29 cellular contexts compared by ENCODE assay signal in the genomic region with DNA sequence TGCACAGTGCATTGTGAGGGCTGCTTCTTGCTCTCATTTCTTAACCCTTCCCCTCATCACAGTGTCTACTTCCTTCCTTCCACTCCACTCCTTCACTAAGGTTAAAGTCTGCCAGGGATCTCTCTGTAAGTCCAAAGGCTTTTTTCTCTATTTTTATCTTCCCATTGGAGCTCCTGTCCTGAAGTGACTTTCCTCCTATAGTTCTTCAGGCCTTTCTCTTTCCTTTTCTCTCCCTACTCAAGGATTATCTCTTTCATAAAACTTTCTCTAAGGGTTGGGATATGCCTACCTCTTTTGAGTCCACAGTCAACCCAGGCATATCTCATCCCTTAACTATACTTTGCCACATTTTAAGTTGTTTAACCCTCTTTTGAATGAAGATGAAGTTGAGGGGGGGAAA.
"Had no signal": no experiment of that assay in that cellular context is flagged by ENCODE, and none has a peak within 500 bp of the region (broad histone marks: within the 10 kb centered on the region; RNA-seq: fewer than 3 reads in every experiment).

No MANE protein-coding gene starts in this region.

- H3K4me3 Mint-ChIP-seq: activated CD4-positive, alpha-beta T cell treated with anti-CD3 and anti-CD28 coated beads for 36 hours; activated CD4-positive, alpha-beta T cell treated with anti-CD3 and anti-CD28 coated beads, Interleukin-2, amount 10 ng/mL, durations not matched to agents 7 days and 5 days; activated CD8-positive, alpha-beta T cell treated with anti-CD3 and anti-CD28 coated beads, Interleukin-2, amount 10 ng/mL, durations not matched to agents 7 days and 5 days; activated naive CD4-positive, alpha-beta T cell treated with anti-CD3 and anti-CD28 coated beads for 36 hours; activated T-cell treated with anti-CD3 and anti-CD28 coated beads, Interleukin-2, amount 50 U/mL, for 24 hours; activated T-helper 1 cell treated with anti-CD3 and anti-CD28 coated beads, Interleukin-12 subunit alpha, Interleukin-12 subunit beta, Interleukin-2, Interleukin-4 antibody, amounts not matched to agents 30 ng/mL and 10 ng/mL and 1 ng/mL, durations not matched to agents 14 hours and 24 hours and 36 hours; brain; WTC11 had no signal

- H3K27me3 ChIP-seq: adrenal gland, MG63, SJCRH30 had no signal

- H3K9me3 Mint-ChIP-seq: activated CD4-positive, alpha-beta T cell treated with anti-CD3 and anti-CD28 coated beads, Interleukin-2, amount 10 ng/mL, durations not matched to agents 7 days and 5 days; activated naive CD4-positive, alpha-beta T cell treated with anti-CD3 and anti-CD28 coated beads for 36 hours; activated naive CD4-positive, alpha-beta T cell treated with anti-CD3 and anti-CD28 coated beads, Interleukin-2, amount 50 U/mL, for 72 hours; activated T-cell treated with anti-CD3 and anti-CD28 coated beads, Interleukin-2, amount 50 U/mL, for 24 hours; activated T-helper 1 cell treated with anti-CD3 and anti-CD28 coated beads, Interleukin-12 subunit alpha, Interleukin-12 subunit beta, Interleukin-2, Interleukin-4 antibody, amounts not matched to agents 30 ng/mL and 10 ng/mL and 1 ng/mL, durations not matched to agents 14 hours and 24 hours and 36 hours; brain; WTC11 had no signal

- H3K36me3 ChIP-seq: adrenal gland, MG63, SJCRH30 had no signal

- H3K27ac Mint-ChIP-seq: activated CD4-positive, alpha-beta T cell treated with anti-CD3 and anti-CD28 coated beads for 36 hours; activated CD4-positive, alpha-beta T cell treated with anti-CD3 and anti-CD28 coated beads, Interleukin-2, amount 10 ng/mL, durations not matched to agents 7 days and 5 days; activated CD8-positive, alpha-beta T cell treated with anti-CD3 and anti-CD28 coated beads, Interleukin-2, amount 10 ng/mL, durations not matched to agents 7 days and 5 days; activated naive CD4-positive, alpha-beta T cell treated with anti-CD3 and anti-CD28 coated beads for 36 hours; activated naive CD4-positive, alpha-beta T cell treated with anti-CD3 and anti-CD28 coated beads, Interleukin-2, amount 50 U/mL, for 72 hours; activated T-cell treated with anti-CD3 and anti-CD28 coated beads, Interleukin-2, amount 50 U/mL, for 24 hours; activated T-helper 1 cell treated with anti-CD3 and anti-CD28 coated beads, Interleukin-12 subunit alpha, Interleukin-12 subunit beta, Interleukin-2, Interleukin-4 antibody, amounts not matched to agents 30 ng/mL and 10 ng/mL and 1 ng/mL, durations not matched to agents 14 hours and 24 hours and 36 hours; brain; WTC11 had no signal

- H3K9me3 ChIP-seq: adrenal gland, SJCRH30 had no signal

- H3K27ac ChIP-seq: adrenal gland, SJCRH30, SK-N-MC had no signal

- DNase-seq: activated CD4-positive, alpha-beta T cell treated with anti-CD3 and anti-CD28 coated beads for 36 hours; activated CD4-positive, alpha-beta T cell treated with anti-CD3 and anti-CD28 coated beads, Interleukin-2, amount 10 ng/mL, durations not matched to agents 7 days and 5 days; activated CD4-positive, alpha-beta T cell treated with anti-CD3 and anti-CD28 coated beads, Interleukin-2, amount 50 U/mL, for 48 hours; activated CD8-positive, alpha-beta T cell treated with anti-CD3 and anti-CD28 coated beads, Interleukin-2, amount 10 ng/mL, durations not matched to agents 7 days and 5 days; activated gamma-delta T cell treated with Interleukin-2 at 50 U/mL for 16 hours; activated naive CD4-positive, alpha-beta T cell treated with anti-CD3 and anti-CD28 coated beads for 36 hours; activated T-cell treated with anti-CD3 and anti-CD28 coated beads, Interleukin-2, amount 50 U/mL, for 24 hours; adrenal gland; anterior cingulate cortex; caudate nucleus; Karpas-422; MG63; NCI-H1048; NCI-H1105 treated with DMSO at 0.1 percent for 48 hours; NCI-H1436 treated with DMSO at 0.1 percent for 48 hours; NCI-H1694 treated with DMSO at 0.1 percent for 48 hours; NCI-H2029; NCI-H345; NCI-H524 treated with DMSO at 0.1 percent for 48 hours; SHP77; SJCRH30; T1000 had no signal

- H3K27me3 Mint-ChIP-seq: activated CD4-positive, alpha-beta T cell treated with anti-CD3 and anti-CD28 coated beads for 36 hours; activated CD4-positive, alpha-beta T cell treated with anti-CD3 and anti-CD28 coated beads, Interleukin-2, amount 10 ng/mL, durations not matched to agents 7 days and 5 days; activated T-cell treated with anti-CD3 and anti-CD28 coated beads, Interleukin-2, amount 50 U/mL, for 24 hours had no signal

- H3K4me3 ChIP-seq: adrenal gland, MG63, SJCRH30, SK-N-MC had no signal

- H3K36me3 Mint-ChIP-seq: brain, WTC11 had no signal

- ATAC-seq: activated CD4-positive, alpha-beta T cell treated with anti-CD3 and anti-CD28 coated beads for 36 hours; activated CD4-positive, CD25-positive, alpha-beta regulatory T cell treated with anti-CD3 and anti-CD28 coated beads, Interleukin-2, amount 50 U/mL, for 24 hours; activated CD8-positive, alpha-beta T cell treated with anti-CD3 and anti-CD28 coated beads, Interleukin-2, amount 10 ng/mL, durations not matched to agents 7 days and 5 days; activated naive CD4-positive, alpha-beta T cell treated with anti-CD3 and anti-CD28 coated beads, Interleukin-2, amount 50 U/mL, for 72 hours; Panc1; WTC11 had no signal
